In genomic region chr10:123044391-123044790, GRCh38 we compare ENCODE assay signal across 9 cellular contexts. TPM values are rescaled to one million over a fixed set of nuclear protein-coding genes. Genes with fewer than 3 reads are reported as not detected.
DNase-seq lines count a peak whose midpoint lies in the region; ATAC-seq and TF ChIP-seq lines count a peak whose summit lies in the region.
"Had no signal": no experiment of that assay in that cellular context is flagged by ENCODE, and none has a peak within 500 bp of the region (broad histone marks: within the 10 kb centered on the region; RNA-seq: fewer than 3 reads in every experiment).

No MANE protein-coding gene starts in this region.

- H3K4me1 ChIP-seq in BE2C (no peaks in the 10 kb centered on the region), HCT116 (ENCODE audit: control insufficient read depth in 1 of 2, insufficient read depth in 2 of 2, low read length in 2 of 2) (no peaks in the 10 kb centered on the region), PC-9 (replicated peaks; ENCODE audit: insufficient read depth) (no peaks in the 10 kb centered on the region)

- H3K4me1 Mint-ChIP-seq in stimulated activated naive B cell treated with anti-CD40 and anti-IgM and Interleukin-4, amounts not matched to agents 10 μg/mL and 1 μg/mL and 100 μg/mL, for 72 hours: peaks cover 2 to 4% of the 10 kb centered on the region in 2 donors

- H3K27me3 ChIP-seq in BE2C (no peaks in the 10 kb centered on the region), HCT116 (ENCODE audit: insufficient read depth, low read length) (no peaks in the 10 kb centered on the region), PC-9 (ENCODE audit: insufficient read depth, low read depth) (no peaks in the 10 kb centered on the region)

- TF ChIP-seq POLR2A in HCT116 (IDR thresholded peaks at IDR 0.05; ENCODE audit: borderline replicate concordance, extremely low read depth, insufficient read depth, insufficient read length): no peak

- no peaks in the 10 kb centered on the region for H3K9me2 ChIP-seq in HCT116 (ENCODE audit: insufficient read depth)
- H3K9me2 ChIP-seq in PC-9 (ENCODE audit: insufficient read depth): no peaks in the 10 kb centered on the region

- H3K9me3 ChIP-seq in BE2C (no peaks in the 10 kb centered on the region), HCT116 (ENCODE audit: control insufficient read depth in 1 of 2, insufficient read depth in 1 of 2, low read depth in 1 of 2, low read length in 2 of 2) (no peaks in the 10 kb centered on the region), PC-9 (ENCODE audit: insufficient read depth, low read depth) (no peaks in the 10 kb centered on the region)

- BruUV-seq in HCT116 (replicated peaks; lab: Mats Ljungman, UMichigan) (no TSS peak), PC-9 (replicated peaks; lab: Mats Ljungman, UMichigan) (no TSS peak)

- CTCF ChIA-PET in HCT116 (lab: Charles Lee) (interaction anchor here (1.0 to 2.6 kb wide), 10 partner anchors 10 to 538 kb away, joined by 4 to 23 read pairs (median 6); no protein-coding TSS in a partner anchor), PC-9 (lab: Charles Lee) (interaction anchor here (0.6 kb wide), 1 partner anchor 10 kb away, joined by 3 read pairs; no protein-coding TSS in a partner anchor)

- DNase-seq in BE2C (no peak), HCT116 (ENCODE audit: low read depth, low spot score) (peak; percentile 29), PC-9 (peak in 1 of 2 experiments; percentile 36), fibroblast of villous mesenchyme (ENCODE audit: low read depth) (no peak), cerebellum (ENCODE audit: low spot score) (no peak)
- DNase-seq in activated CD4-positive, alpha-beta T cell treated with anti-CD3 and anti-CD28 coated beads, Interleukin-2, amount 50 U/mL, for 4 hours: no peak
- DNase-seq in stimulated activated naive B cell treated with anti-CD40 and anti-IgM and Interleukin-4, amounts not matched to agents 10 μg/mL and 1 μg/mL and 100 μg/mL, for 72 hours: no peak
- no peak for DNase-seq in activated CD4-positive, alpha-beta T cell treated with anti-CD3 and anti-CD28 coated beads, Interleukin-2, amount 50 U/mL, for 48 hours
- DNase-seq: activated CD4-positive, alpha-beta memory T cell treated with anti-CD3 and anti-CD28 coated beads, Interleukin-2, amount 10 ng/mL, durations not matched to agents 7 days and 5 days had no signal

- H2AFZ ChIP-seq in HCT116 (ENCODE audit: low read depth, low read length, poor library complexity, severe bottlenecking) (no peak overlapping the region), PC-9 (no peak overlapping the region)

- H3K27me3 Mint-ChIP-seq in stimulated activated naive B cell treated with anti-CD40 and anti-IgM and Interleukin-4, amounts not matched to agents 10 μg/mL and 1 μg/mL and 100 μg/mL, for 72 hours: no peaks in the 10 kb centered on the region
- H3K27me3 Mint-ChIP-seq: activated CD4-positive, alpha-beta memory T cell treated with anti-CD3 and anti-CD28 coated beads, Interleukin-2, amount 10 ng/mL, durations not matched to agents 7 days and 5 days had no signal

- H3K4me2 ChIP-seq in HCT116 (ENCODE audit: low read length) (no peak overlapping the region), PC-9 (no peak overlapping the region)

- H3K79me2 ChIP-seq in HCT116 (ENCODE audit: insufficient read depth, low read length): no peaks in the 10 kb centered on the region
- H3K79me2 ChIP-seq in PC-9 (ENCODE audit: low read depth): no peaks in the 10 kb centered on the region

- POLR2A ChIA-PET in HCT116 (lab: Charles Lee): no interaction called here
- POLR2A ChIA-PET in PC-9 (lab: Charles Lee; ENCODE audit: unreplicated experiment): no interaction called here

- H4K20me1 ChIP-seq in HCT116 (ENCODE audit: insufficient read depth) (no peaks in the 10 kb centered on the region), PC-9 (ENCODE audit: insufficient read depth) (no peaks in the 10 kb centered on the region)

- no peak overlapping the region for H3K4me3 Mint-ChIP-seq in stimulated activated naive B cell treated with anti-CD40 and anti-IgM and Interleukin-4, amounts not matched to agents 10 μg/mL and 1 μg/mL and 100 μg/mL, for 72 hours
- H3K4me3 Mint-ChIP-seq: activated CD4-positive, alpha-beta memory T cell treated with anti-CD3 and anti-CD28 coated beads, Interleukin-2, amount 10 ng/mL, durations not matched to agents 7 days and 5 days had no signal

- TF ChIP-seq RAD21 in HCT116 (IDR thresholded peaks at IDR 0.05; ENCODE audit: low read depth): peak; percentile 85

- H3K27ac Mint-ChIP-seq in stimulated activated naive B cell treated with anti-CD40 and anti-IgM and Interleukin-4, amounts not matched to agents 10 μg/mL and 1 μg/mL and 100 μg/mL, for 72 hours: no peak overlapping the region
- H3K27ac Mint-ChIP-seq: activated CD4-positive, alpha-beta memory T cell treated with anti-CD3 and anti-CD28 coated beads, Interleukin-2, amount 10 ng/mL, durations not matched to agents 7 days and 5 days had no signal

- H3K9ac ChIP-seq in HCT116 (ENCODE audit: low read length): no peak overlapping the region

- no peaks in the 10 kb centered on the region for H3F3A ChIP-seq in PC-9 (ENCODE audit: insufficient read depth, low read depth)

- no peak for ATAC-seq in HCT116
- no peak for ATAC-seq in stimulated activated naive B cell treated with anti-CD40 and anti-IgM and Interleukin-4, amounts not matched to agents 10 μg/mL and 1 μg/mL and 100 μg/mL, for 72 hours (replicated peaks)

- no peaks in the 10 kb centered on the region for H3K9me3 Mint-ChIP-seq in stimulated activated naive B cell treated with anti-CD40 and anti-IgM and Interleukin-4, amounts not matched to agents 10 μg/mL and 1 μg/mL and 100 μg/mL, for 72 hours
- H3K9me3 Mint-ChIP-seq: activated CD4-positive, alpha-beta memory T cell treated with anti-CD3 and anti-CD28 coated beads, Interleukin-2, amount 10 ng/mL, durations not matched to agents 7 days and 5 days had no signal

- H3K36me3 Mint-ChIP-seq in stimulated activated naive B cell treated with anti-CD40 and anti-IgM and Interleukin-4, amounts not matched to agents 10 μg/mL and 1 μg/mL and 100 μg/mL, for 72 hours: peaks cover 8 to 10% of the 10 kb centered on the region in 2 donors

- RAD21 ChIA-PET in HCT116 (lab: Charles Lee; ENCODE audit: low non-redundant PET in 1 of 2, low total read pairs in 2 of 2, uncharacterized antibody in 2 of 2, unreplicated experiment in 2 of 2): no interaction called here

- H3K36me3 ChIP-seq in BE2C (no peaks in the 10 kb centered on the region), HCT116 (ENCODE audit: control insufficient read depth in 1 of 2, insufficient read depth in 2 of 2, low read length in 2 of 2) (no peaks in the 10 kb centered on the region), PC-9 (ENCODE audit: low read depth) (no peaks in the 10 kb centered on the region)

- intact Hi-C loops in HCT116 (cut with micrococcal nuclease): loop anchor here (2.0 kb wide), 1 partner anchor 922 kb away; no protein-coding TSS in a partner anchor
- intact Hi-C loops in PC-9 (cut with micrococcal nuclease; ENCODE audit: unreplicated experiment): loop anchor here (5.0 kb wide), 2 partner anchors 88 to 338 kb away; no protein-coding TSS in a partner anchor

- H3K4me3 ChIP-seq in BE2C (ENCODE audit: low read depth, low read length): no peak overlapping the region
- no peak overlapping the region for H3K4me3 ChIP-seq in HCT116 (replicated peaks in 1 of 2; ENCODE audit: low read depth in 1 of 2, low read length in 2 of 2)
- H3K4me3 ChIP-seq in PC-9: no peak overlapping the region
- H3K4me3 ChIP-seq in fibroblast of villous mesenchyme (ENCODE audit: low read depth, low read length): no peak overlapping the region

- H3K27ac ChIP-seq in HCT116 (ENCODE audit: low read depth, low read length) (no peak overlapping the region), PC-9 (no peak overlapping the region)

- TF ChIP-seq CTCF in BE2C (IDR thresholded peaks at IDR 0.05; ENCODE audit: low read depth, low read length): peak; percentile 31
- TF ChIP-seq CTCF in HCT116 (IDR thresholded peaks at IDR 0.05 in 2 of 3, conservative IDR thresholded peaks at IDR 0.05 in 1 of 3; ENCODE audit: borderline replicate concordance in 1 of 3, insufficient read depth in 1 of 3, low read depth in 2 of 3, low read length in 2 of 3): peak; percentile 36 to 76 (median 56); a peak in 5 of 6 replicates
- TF ChIP-seq CTCF in PC-9 (conservative IDR thresholded peaks at IDR 0.05): peak; percentile 59
- peak; percentile 12 for TF ChIP-seq CTCF in fibroblast of villous mesenchyme (IDR thresholded peaks at IDR 0.05; ENCODE audit: insufficient read depth, low read depth, low read length)

TF ChIP-seq in HCT116, 20 proteins besides CTCF, POLR2A, EP300 and RAD21:
- no peak for TF ChIP-seq YY1 (IDR thresholded peaks at IDR 0.05; ENCODE audit: extremely low read depth, insufficient replicate concordance, low read depth, low read length)

RNA-seq across cellular contexts. Expression of gene ACADSB, which starts 35.6 kb away (rescaled TPM):
- polyA plus RNA-seq in BE2C (2012; ENCODE audit: insufficient read depth, insufficient read length, low read depth): 3.4 TPM
- total RNA-seq in HCT116 (2021; ENCODE audit: unreplicated experiment) (33.3 TPM), PC-9 (2021) (7.3 and 12.8 TPM in 2 replicates), fibroblast of villous mesenchyme (4.2 and 4.3 TPM in 2 replicates), cerebellum (16.9 TPM)
- polyA plus RNA-seq in HCT116 (2012): 4.8 and 8.0 TPM in 2 replicates

RNA-seq across cellular contexts. Expression of gene IKZF5, which starts 35.8 kb away (rescaled TPM):
- 6.9 TPM for polyA plus RNA-seq in BE2C (2012; ENCODE audit: insufficient read depth, insufficient read length, low read depth)
- total RNA-seq in HCT116 (2021; ENCODE audit: unreplicated experiment) (17.1 TPM), PC-9 (2021) (6.6 and 7.1 TPM in 2 replicates), fibroblast of villous mesenchyme (2.9 and 4.3 TPM in 2 replicates), cerebellum (12.1 TPM)
- polyA plus RNA-seq in HCT116 (2012): 4.9 and 5.1 TPM in 2 replicates
